In genomic region chr4:3854661-3855060, GRCh38 we compare ENCODE assay signal across 31 cellular contexts.
"Had no signal": no experiment of that assay in that cellular context is flagged by ENCODE, and none has a peak within 500 bp of the region (broad histone marks: within the 10 kb centered on the region; RNA-seq: fewer than 3 reads in every experiment).

No MANE protein-coding gene starts in this region.

- ATAC-seq: Panc1, Right ventricle myocardium inferior, SK-N-SH treated with all-trans-retinoic acid at 6 μM for 48 hours, T-cell had no signal

- H3K4me2 ChIP-seq: KMS-11, PC-9 had no signal

- H3K36me3 ChIP-seq: SJCRH30 had no signal

- H3K27ac ChIP-seq: KMS-11, PC-9, RWPE1, SJCRH30, SK-N-MC had no signal

- H3K4me3 ChIP-seq: PC-9, SJCRH30, SK-N-MC had no signal

- H3K9me3 ChIP-seq: SJCRH30 had no signal

- FAIRE-seq: RCC 7860 had no signal

- DNase-seq: Karpas-422, MM.1S, NCI-H1048, NCI-H1092 treated with DMSO at 0.1 percent for 48 hours, NCI-H1105 treated with DMSO at 0.1 percent for 48 hours, NCI-H1417, NCI-H1436, NCI-H1694 treated with DMSO at 0.1 percent for 48 hours, NCI-H187 treated with DMSO at 0.1 percent for 48 hours, NCI-H2029, NCI-H2081, NCI-H2171 treated with DMSO at 0.1 percent for 48 hours, NCI-H2227 treated with DMSO at 0.1 percent for 48 hours, NCI-H345, NCI-H446, NCI-H510A treated with DMSO at 0.1 percent for 48 hours, NCI-H524 treated with DMSO at 0.1 percent for 48 hours, NCI-H526 treated with DMSO at 0.1 percent for 48 hours, NCI-H774, PC-9, SHP77, SIG-M5, SJCRH30, T-cell had no signal

- H2AFZ ChIP-seq: PC-9 had no signal

- H3K9ac ChIP-seq: KMS-11 had no signal
